In the genomic region with DNA sequence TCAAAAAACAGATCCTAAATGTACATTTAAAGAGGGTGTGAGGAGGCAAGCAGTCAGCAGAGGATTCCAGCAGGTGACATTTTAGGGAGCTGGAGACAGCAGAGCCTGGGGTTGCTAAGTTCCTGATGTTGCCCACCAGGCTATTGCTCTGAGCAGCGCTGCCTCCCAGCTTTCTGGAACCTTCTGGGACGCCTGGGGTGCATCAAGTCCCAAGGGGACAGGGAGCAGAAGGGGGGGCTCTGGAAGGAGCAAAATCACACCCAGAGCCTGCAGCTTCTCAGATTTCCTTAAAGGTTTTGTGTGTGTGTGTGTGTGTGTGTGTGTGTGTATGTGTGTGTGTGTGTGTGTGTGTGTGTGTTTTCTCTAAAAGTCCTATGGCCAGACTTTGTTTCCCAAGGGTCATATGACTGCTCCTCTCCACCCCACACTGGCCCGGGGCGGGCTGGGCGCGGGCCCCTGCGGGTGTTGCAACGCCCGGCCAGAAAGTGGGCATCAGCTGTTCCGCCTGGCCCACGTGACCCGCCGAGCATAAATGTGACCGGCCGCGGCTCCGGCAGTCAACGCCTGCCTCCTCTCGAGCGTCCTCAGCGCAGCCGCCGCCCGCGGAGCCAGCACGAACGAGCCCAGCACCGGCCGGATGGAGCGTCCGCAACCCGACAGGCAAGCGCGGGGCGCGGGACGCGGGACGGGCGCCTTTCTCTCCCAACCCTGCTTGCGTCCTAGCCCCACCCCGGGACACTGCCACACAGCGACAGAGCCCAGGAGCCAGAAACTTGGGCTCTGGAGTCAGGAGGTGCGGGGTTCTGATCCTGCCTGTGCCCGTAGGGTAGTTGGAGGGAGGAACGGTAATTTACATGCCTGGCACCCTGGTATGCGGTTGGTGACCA, we compare ENCODE assay signal across 1 cellular context.
A peak's percentile ranks its signal among the peaks of the same experiment; 100 is the strongest.
TF ChIP-seq lines count a peak whose summit lies in the region.

Gene HMOX1 (plus strand): TSS at position 560 of the 887 bp plus-strand sequence. CDS start 78 bp downstream, at position 638.

TF ChIP-seq in HepG2, 621 proteins besides CTCF, POLR2A, EP300 and RAD21 (continued from another document and continues in another):
- TF ChIP-seq ZNF142 (CRISPR knock-in tag; IDR thresholded peaks at IDR 0.05), result peak; percentile 65; the same call in 1 of the 2 replicates
- no peak for TF ChIP-seq ZNF660 (CRISPR knock-in tag; IDR thresholded peaks at IDR 0.05; ENCODE audit: borderline replicate concordance, low read depth)
- TF ChIP-seq THYN1 (CRISPR knock-in tag; IDR thresholded peaks at IDR 0.05; ENCODE audit: borderline replicate concordance, low read depth), result no peak
- TF ChIP-seq ZFP36L1 (CRISPR knock-in tag; IDR thresholded peaks at IDR 0.05), result peak; percentile 28; the same call in 1 of the 2 replicates
- no peak for TF ChIP-seq NFAT5 (CRISPR knock-in tag; IDR thresholded peaks at IDR 0.05)
- TF ChIP-seq ZKSCAN5 (CRISPR knock-in tag; IDR thresholded peaks at IDR 0.05), result peak; percentile 24; the same call in 1 of the 2 replicates
- no peak for TF ChIP-seq PTBP1 (IDR thresholded peaks at IDR 0.05; ENCODE audit: low read depth, low read length, poor library complexity, severe bottlenecking)
- TF ChIP-seq E2F5 (CRISPR knock-in tag; conservative IDR thresholded peaks at IDR 0.05), result no peak
- TF ChIP-seq BCL6 (CRISPR knock-in tag; IDR thresholded peaks at IDR 0.05), result peak; percentile 67; the same call in 1 of the 2 replicates
- peak; percentile 46; the same call in 1 of the 2 replicates for TF ChIP-seq NR0B2 (CRISPR knock-in tag; IDR thresholded peaks at IDR 0.05)
- TF ChIP-seq MAFF (IDR thresholded peaks at IDR 0.05; ENCODE audit: low read depth, low read length), result no peak
- TF ChIP-seq ELF3 (CRISPR knock-in tag; IDR thresholded peaks at IDR 0.05), result peak; percentile 71; the same call in 1 of the 2 replicates
- no peak; the same call in 1 of the 2 replicates for TF ChIP-seq CENPT (CRISPR knock-in tag; IDR thresholded peaks at IDR 0.05; ENCODE audit: low read depth)
- TF ChIP-seq ZNF263 (CRISPR knock-in tag; IDR thresholded peaks at IDR 0.05), result peak; percentile 21; the same call in 1 of the 2 replicates
- no peak for TF ChIP-seq SETDB1 (CRISPR knock-in tag; IDR thresholded peaks at IDR 0.05; ENCODE audit: borderline replicate concordance)
- TF ChIP-seq, protein P1, sequence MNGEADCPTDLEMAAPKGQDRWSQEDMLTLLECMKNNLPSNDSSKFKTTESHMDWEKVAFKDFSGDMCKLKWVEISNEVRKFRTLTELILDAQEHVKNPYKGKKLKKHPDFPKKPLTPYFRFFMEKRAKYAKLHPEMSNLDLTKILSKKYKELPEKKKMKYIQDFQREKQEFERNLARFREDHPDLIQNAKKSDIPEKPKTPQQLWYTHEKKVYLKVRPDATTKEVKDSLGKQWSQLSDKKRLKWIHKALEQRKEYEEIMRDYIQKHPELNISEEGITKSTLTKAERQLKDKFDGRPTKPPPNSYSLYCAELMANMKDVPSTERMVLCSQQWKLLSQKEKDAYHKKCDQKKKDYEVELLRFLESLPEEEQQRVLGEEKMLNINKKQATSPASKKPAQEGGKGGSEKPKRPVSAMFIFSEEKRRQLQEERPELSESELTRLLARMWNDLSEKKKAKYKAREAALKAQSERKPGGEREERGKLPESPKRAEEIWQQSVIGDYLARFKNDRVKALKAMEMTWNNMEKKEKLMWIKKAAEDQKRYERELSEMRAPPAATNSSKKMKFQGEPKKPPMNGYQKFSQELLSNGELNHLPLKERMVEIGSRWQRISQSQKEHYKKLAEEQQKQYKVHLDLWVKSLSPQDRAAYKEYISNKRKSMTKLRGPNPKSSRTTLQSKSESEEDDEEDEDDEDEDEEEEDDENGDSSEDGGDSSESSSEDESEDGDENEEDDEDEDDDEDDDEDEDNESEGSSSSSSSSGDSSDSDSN (CRISPR knock-in tag; IDR thresholded peaks at IDR 0.05), result peak; percentile 99
- TF ChIP-seq HDAC6 (IDR thresholded peaks at IDR 0.05; ENCODE audit: low read depth, low read length), result no peak
- no peak for TF ChIP-seq NFE2L2 (IDR thresholded peaks at IDR 0.05; ENCODE audit: low read length)
- TF ChIP-seq ZNF230 (CRISPR knock-in tag; IDR thresholded peaks at IDR 0.05), result 0 out of 2 replicates have a peak, but pooled peaks have one; percentile 44
- peak; percentile 94 for TF ChIP-seq HNRNPK (IDR thresholded peaks at IDR 0.05; ENCODE audit: low read depth, low read length, poor library complexity, severe bottlenecking)
- TF ChIP-seq HOXD1 (CRISPR knock-in tag; IDR thresholded peaks at IDR 0.05), result 0 out of 2 replicates have a peak, but pooled peaks have one; percentile 51
- TF ChIP-seq ZSCAN25 (CRISPR knock-in tag; IDR thresholded peaks at IDR 0.05), result no peak
- peak; percentile 61 to 74; a peak in 2 of 4 replicates for TF ChIP-seq HMGXB4 (CRISPR knock-in tag; IDR thresholded peaks at IDR 0.05; ENCODE audit: borderline replicate concordance in 1 of 2, low read depth in 1 of 2)
- no peak for TF ChIP-seq FOSL1 (CRISPR knock-in tag; IDR thresholded peaks at IDR 0.05; ENCODE audit: borderline replicate concordance)
- peak; percentile 83; the same call in 1 of the 2 replicates for TF ChIP-seq KDM2A (CRISPR knock-in tag; IDR thresholded peaks at IDR 0.05; ENCODE audit: borderline replicate concordance, low read depth)
- peak; percentile 71 for TF ChIP-seq RXRB (CRISPR knock-in tag; IDR thresholded peaks at IDR 0.05; ENCODE audit: borderline replicate concordance)
- TF ChIP-seq ZNF614 (CRISPR knock-in tag; IDR thresholded peaks at IDR 0.05; ENCODE audit: borderline replicate concordance), result no peak; the same call in 1 of the 2 replicates
- no peak for TF ChIP-seq ZNF652 (CRISPR knock-in tag; IDR thresholded peaks at IDR 0.05; ENCODE audit: borderline replicate concordance, low read depth)
- TF ChIP-seq ZMYM3 (CRISPR knock-in tag; IDR thresholded peaks at IDR 0.05), result peak; percentile 44; the same call in 1 of the 2 replicates
- TF ChIP-seq SIN3B (IDR thresholded peaks at IDR 0.05; ENCODE audit: low read length), result no peak
- peak; percentile 93 for TF ChIP-seq SAP130 (CRISPR knock-in tag; IDR thresholded peaks at IDR 0.05; ENCODE audit: low read depth)
- TF ChIP-seq MTF1 (CRISPR knock-in tag; IDR thresholded peaks at IDR 0.05), result no peak
- TF ChIP-seq DMAP1 (CRISPR knock-in tag; IDR thresholded peaks at IDR 0.05), result peak; percentile 57; the same call in 1 of the 2 replicates
- TF ChIP-seq MED13 (CRISPR knock-in tag; IDR thresholded peaks at IDR 0.05), result peak; percentile 67; the same call in 1 of the 2 replicates
